1 cellular context compared by ENCODE assay signal in the genomic region with DNA sequence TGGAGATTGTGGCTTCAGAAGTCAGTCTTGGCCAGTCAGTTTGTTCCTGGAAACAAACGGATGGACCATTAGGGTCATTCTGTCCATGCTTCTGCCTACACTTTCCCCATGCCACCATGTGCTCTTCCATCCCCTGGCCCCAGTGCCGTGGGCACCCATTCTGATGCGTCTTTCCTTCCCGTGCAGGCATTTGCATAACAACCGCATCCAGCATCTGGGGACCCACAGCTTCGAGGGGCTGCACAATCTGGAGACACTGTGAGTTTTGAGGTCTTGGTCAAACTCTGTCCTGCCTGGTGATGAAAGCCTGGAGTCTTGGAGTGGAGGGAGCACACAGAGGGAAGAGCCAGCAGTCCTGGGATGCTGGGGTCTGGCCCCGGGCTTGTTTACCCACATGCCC.
TF ChIP-seq lines count a peak whose summit lies in the region.

No MANE protein-coding gene starts in this region.

TF ChIP-seq in IMR-90, 13 proteins besides CTCF, POLR2A, EP300 and RAD21:
- no peak for TF ChIP-seq MAFK (IDR thresholded peaks at IDR 0.05; ENCODE audit: low read depth, low read length)
- TF ChIP-seq USF2 (IDR thresholded peaks at IDR 0.05; ENCODE audit: low read depth, low read length) = no peak
- no peak for TF ChIP-seq FOS (IDR thresholded peaks at IDR 0.05; ENCODE audit: low read depth, low read length)
- no peak for TF ChIP-seq RFX5 (IDR thresholded peaks at IDR 0.05; ENCODE audit: low read depth, low read length)
- TF ChIP-seq MAZ (IDR thresholded peaks at IDR 0.05; ENCODE audit: borderline replicate concordance, low read depth, low read length) = no peak
- no peak for TF ChIP-seq NFE2L2 (IDR thresholded peaks at IDR 0.05; ENCODE audit: low read depth, low read length)
- TF ChIP-seq MXI1 (IDR thresholded peaks at IDR 0.05; ENCODE audit: borderline replicate concordance, low read depth, low read length) = no peak
